Comparison of ENCODE assay signal across 28 cellular contexts in genomic region chr9:16243798-16244197, GRCh38.
A peak's percentile ranks its signal among the peaks of the same experiment; 100 is the strongest.
DNase-seq lines count a peak whose midpoint lies in the region; ATAC-seq and TF ChIP-seq lines count a peak whose summit lies in the region.
"Had no signal": no experiment of that assay in that cellular context is flagged by ENCODE, and none has a peak within 500 bp of the region (broad histone marks: within the 10 kb centered on the region; RNA-seq: fewer than 3 reads in every experiment).

No MANE protein-coding gene starts in this region.

- peaks cover 6% of the 10 kb centered on the region for H3F3A ChIP-seq in neural progenitor cell (ENCODE audit: low read depth)

- H2AFZ ChIP-seq in neural progenitor cell (replicated peaks), result peak overlapping the region; percentile 64

- H3K9me3 ChIP-seq in BLaER1, result peaks cover 1% of the 10 kb centered on the region; the same call in 1 of the 2 replicates
- H3K9me3 ChIP-seq in neural progenitor cell (ENCODE audit: low read depth), result no peaks in the 10 kb centered on the region
- no peaks in the 10 kb centered on the region for H3K9me3 ChIP-seq in upper lobe of right lung
- H3K9me3 ChIP-seq: adrenal gland, BE2C, esophagus squamous epithelium, MG63, thoracic aorta had no signal

- no peak overlapping the region for H3K4me3 ChIP-seq in BLaER1
- H3K4me3 ChIP-seq in neural progenitor cell, result no peak overlapping the region
- H3K4me3 ChIP-seq in upper lobe of right lung, result no peak overlapping the region
- H3K4me3 ChIP-seq: adrenal gland, esophagus squamous epithelium, MG63, thoracic aorta had no signal

- no peaks in the 10 kb centered on the region for H4K20me1 ChIP-seq in BLaER1
- no peaks in the 10 kb centered on the region for H4K20me1 ChIP-seq in neural progenitor cell (ENCODE audit: low read depth)

- DNase-seq in M059J (ENCODE audit: low read depth) (peak; percentile 55), foreskin keratinocyte (no peak), neural progenitor cell (ENCODE audit: low spot score) (peak; percentile 79), NCI-H187 treated with DMSO at 0.1 percent for 48 hours (lab: John Stamatoyannopoulos, UW) (no peak), globus pallidus (ENCODE audit: low spot score) (no peak), upper lobe of right lung (no peak)
- DNase-seq: activated naive CD4-positive, alpha-beta T cell; activated T-cell treated with anti-CD3 and anti-CD28 coated beads, Interleukin-2, amount 50 U/mL, for 4 hours; adrenal gland; BE2C; brain microvascular endothelial cell; COR-L47; effector memory CD4-positive, alpha-beta T cell; esophagus squamous epithelium; GOT3; mesenchymal stem cell; MG63; naive B cell; NCI-H146; NCI-H2171 treated with DMSO at 0.1 percent for 48 hours; NCI-H774; Right ventricle myocardium superior; stimulated activated CD4-positive, alpha-beta T cell treated with anti-CD3 and anti-CD28 coated beads, Interleukin-2, amount 100 ng/mL, for 24 hours had no signal

- H3K36me3 ChIP-seq in BLaER1 (no peaks in the 10 kb centered on the region), neural progenitor cell (no peaks in the 10 kb centered on the region), upper lobe of right lung (no peaks in the 10 kb centered on the region)
- H3K36me3 ChIP-seq: adrenal gland, BE2C, brain microvascular endothelial cell, esophagus squamous epithelium, MG63, thoracic aorta had no signal

- H3K27ac ChIP-seq in BLaER1, result no peak overlapping the region
- no peak overlapping the region for H3K27ac ChIP-seq in foreskin keratinocyte
- H3K27ac ChIP-seq in neural progenitor cell, result peak overlapping the region; percentile 38
- H3K27ac ChIP-seq in upper lobe of right lung, result no peak overlapping the region
- H3K27ac ChIP-seq: adrenal gland, brain microvascular endothelial cell, esophagus squamous epithelium, thoracic aorta had no signal

- intact Hi-C loops in upper lobe of right lung (cut with DNase I), result no loop called here

- no peak overlapping the region for H3K9ac ChIP-seq in BLaER1
- no peak overlapping the region for H3K9ac ChIP-seq in neural progenitor cell

- TF ChIP-seq CTCF in foreskin keratinocyte (conservative IDR thresholded peaks at IDR 0.05) (no peak), neural progenitor cell (IDR thresholded peaks at IDR 0.05) (no peak), upper lobe of right lung (IDR thresholded peaks at IDR 0.05) (no peak)

- H3K4me1 ChIP-seq in BLaER1, result peaks cover 41% of the 10 kb centered on the region
- H3K4me1 ChIP-seq in foreskin keratinocyte, result no peaks in the 10 kb centered on the region
- peaks cover 27% of the 10 kb centered on the region for H3K4me1 ChIP-seq in neural progenitor cell
- H3K4me1 ChIP-seq in upper lobe of right lung, result no peaks in the 10 kb centered on the region
- H3K4me1 ChIP-seq: BE2C had no signal

- H3K27ac Mint-ChIP-seq in neural progenitor cell, result peak overlapping the region; percentile 87
- H3K27ac Mint-ChIP-seq: IgD-negative memory B cell; naive B cell; stimulated activated effector memory CD8-positive, alpha-beta T cell treated with anti-CD3 and anti-CD28 coated beads, Interleukin-12 subunit alpha, Interleukin-12 subunit beta, amount 100 ng/mL, for 72 hours had no signal

- ATAC-seq in foreskin keratinocyte (peak; percentile 20), upper lobe of right lung (no peak), GM21515 (IDR thresholded peaks at IDR 0.05; ENCODE audit: unreplicated experiment) (no peak)
- ATAC-seq: activated T-cell treated with anti-CD3 and anti-CD28 coated beads, Interleukin-2, amount 50 U/mL, for 4 hours; stimulated activated effector memory CD8-positive, alpha-beta T cell treated with anti-CD3 and anti-CD28 coated beads, Interleukin-12 subunit alpha, Interleukin-12 subunit beta, amount 100 ng/mL, for 72 hours had no signal

- no peak overlapping the region for H3K4me3 Mint-ChIP-seq in neural progenitor cell
- H3K4me3 Mint-ChIP-seq: activated T-cell treated with anti-CD3 and anti-CD28 coated beads, Interleukin-2, amount 50 U/mL, for 4 hours; IgD-negative memory B cell; naive B cell; stimulated activated effector memory CD8-positive, alpha-beta T cell treated with anti-CD3 and anti-CD28 coated beads, Interleukin-12 subunit alpha, Interleukin-12 subunit beta, amount 100 ng/mL, for 72 hours had no signal

- no peaks in the 10 kb centered on the region for H3K79me2 ChIP-seq in neural progenitor cell (ENCODE audit: low read depth)

- peaks cover under 1% of the 10 kb centered on the region for H3K9me3 Mint-ChIP-seq in neural progenitor cell

- H3K27me3 ChIP-seq in BLaER1, result no peaks in the 10 kb centered on the region
- H3K27me3 ChIP-seq in foreskin keratinocyte, result no peaks in the 10 kb centered on the region
- no peaks in the 10 kb centered on the region for H3K27me3 ChIP-seq in neural progenitor cell
- no peaks in the 10 kb centered on the region for H3K27me3 ChIP-seq in upper lobe of right lung
- H3K27me3 ChIP-seq: adrenal gland, BE2C, brain microvascular endothelial cell, esophagus squamous epithelium, MG63 had no signal

- no peaks in the 10 kb centered on the region for H3K36me3 Mint-ChIP-seq in neural progenitor cell
- H3K36me3 Mint-ChIP-seq: IgD-negative memory B cell; naive B cell; stimulated activated effector memory CD8-positive, alpha-beta T cell treated with anti-CD3 and anti-CD28 coated beads, Interleukin-12 subunit alpha, Interleukin-12 subunit beta, amount 100 ng/mL, for 72 hours had no signal

- peaks cover 53% of the 10 kb centered on the region for H3K4me1 Mint-ChIP-seq in neural progenitor cell
- H3K4me1 Mint-ChIP-seq: IgD-negative memory B cell; naive B cell; stimulated activated effector memory CD8-positive, alpha-beta T cell treated with anti-CD3 and anti-CD28 coated beads, Interleukin-12 subunit alpha, Interleukin-12 subunit beta, amount 100 ng/mL, for 72 hours had no signal

- no peaks in the 10 kb centered on the region for H3K27me3 Mint-ChIP-seq in neural progenitor cell (ENCODE audit: insufficient read depth, low read depth)
- H3K27me3 Mint-ChIP-seq: IgD-negative memory B cell had no signal

- H3K4me2 ChIP-seq in BLaER1 (0 out of 2 replicates have a peak overlapping the region, but pooled peaks have one; percentile 5), neural progenitor cell (peak overlapping the region; percentile 44)

Comparison
In these comparisons a context has a peak if more than half of its experiments do, and no peak if none do; other contexts are left out.
1. DNase-seq: peak in M059J (single experiment) and neural progenitor cell (single experiment); none in foreskin keratinocyte (0 of 2), NCI-H187 treated with DMSO at 0.1 percent for 48 hours (single experiment), globus pallidus (single experiment) and upper lobe of right lung (single experiment).